ENCODE assay signal across 1 cellular context in the genomic region with DNA sequence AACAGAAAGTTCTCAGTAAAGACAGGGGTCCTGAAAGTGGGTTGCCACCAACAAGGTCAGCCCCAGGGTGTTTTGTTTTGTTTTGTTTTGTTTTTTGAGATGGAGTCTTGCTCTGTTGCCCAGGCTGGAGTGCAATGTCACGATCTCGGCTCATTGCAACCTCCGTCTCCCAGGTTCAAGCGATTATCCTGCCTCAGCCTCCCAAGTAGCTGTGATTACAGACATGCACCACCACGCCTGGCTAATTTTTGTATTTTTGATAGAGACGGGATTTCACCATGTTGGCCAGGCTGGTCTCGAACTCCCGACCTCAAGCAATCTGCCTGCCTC. TPM values are rescaled to one million over a fixed set of nuclear protein-coding genes. Genes with fewer than 3 reads are reported as not detected.
"Had no signal": no experiment of that assay in that cellular context is flagged by ENCODE, and none has a peak within 500 bp of the region (broad histone marks: within the 10 kb centered on the region; RNA-seq: fewer than 3 reads in every experiment).

No MANE protein-coding gene starts in this region.

RNA-seq across cellular contexts. Expression of a gene that starts 24.1 kb away (rescaled TPM):
- total RNA-seq: ascending aorta had no signal
